ENCODE assay signal across 17 cellular contexts in genomic region chr2:102350118-102350793, GRCh38. TPM values are rescaled to one million over a fixed set of nuclear protein-coding genes. Genes with fewer than 3 reads are reported as not detected.
DNase-seq lines count a peak whose midpoint lies in the region; ATAC-seq, FAIRE-seq and TF ChIP-seq lines count a peak whose summit lies in the region.
"Had no signal": no experiment of that assay in that cellular context is flagged by ENCODE, and none has a peak within 500 bp of the region (broad histone marks: within the 10 kb centered on the region; RNA-seq: fewer than 3 reads in every experiment).

No MANE protein-coding gene starts in this region.

- no peaks in the 10 kb centered on the region; the same call in 1 of the 2 replicates for H3K9me3 ChIP-seq in K562 (replicated peaks; ENCODE audit: control insufficient read depth, insufficient read depth, low read depth, low read length)
- no peaks in the 10 kb centered on the region for H3K9me3 ChIP-seq in upper lobe of right lung
- H3K9me3 ChIP-seq in CD8-positive, alpha-beta memory T cell (ENCODE audit: low read length): no peaks in the 10 kb centered on the region
- H3K9me3 ChIP-seq: HAP-1 had no signal

- ATAC-seq in K562 (peak; percentile 50; the same call in 2 of the 3 replicates), upper lobe of right lung (peak; percentile 43)

- POLR2A ChIA-PET in K562 (lab: Yijun Ruan, JAX): interaction anchor here (0.6 kb wide), 1 partner anchor 1785 kb away, joined by 3 read pairs; no protein-coding TSS in a partner anchor
- POLR2A ChIA-PET in CD8-positive, alpha-beta memory T cell (lab: Charles Lee): interaction anchor here (0.6 kb wide), 1 partner anchor 110 kb away, joined by 11 read pairs; no protein-coding TSS in a partner anchor

- no peak overlapping the region for H3K27ac ChIP-seq in K562 (ENCODE audit: extremely low read depth, low read depth, low read length)
- H3K27ac ChIP-seq in upper lobe of right lung: no peak overlapping the region
- H3K27ac ChIP-seq in CD8-positive, alpha-beta memory T cell (ENCODE audit: low read depth, low read length): no peak overlapping the region
- H3K27ac ChIP-seq: C4-2B had no signal

- TF ChIP-seq POLR2A in K562 (conservative IDR thresholded peaks at IDR 0.05): no peak

- no peaks in the 10 kb centered on the region for H3K36me3 Mint-ChIP-seq in activated naive CD8-positive, alpha-beta T cell
- no peaks in the 10 kb centered on the region for H3K36me3 Mint-ChIP-seq in activated naive CD8-positive, alpha-beta T cell treated with anti-CD3 and anti-CD28 coated beads for 36 hours
- no peaks in the 10 kb centered on the region for H3K36me3 Mint-ChIP-seq in CD8-positive, alpha-beta memory T cell

- peak overlapping the region; percentile 42; the same call in 1 of the 2 replicates for H2AFZ ChIP-seq in K562 (ENCODE audit: low read depth, low read length)

- H3K9me1 ChIP-seq in K562 (ENCODE audit: control insufficient read depth, insufficient read depth, low read length): no peaks in the 10 kb centered on the region

- no peak overlapping the region for H3K4me2 ChIP-seq in K562 (ENCODE audit: insufficient read depth, low read length)

- H3K4me3 ChIP-seq in K562 (no peak overlapping the region), upper lobe of right lung (no peak overlapping the region)
- H3K4me3 ChIP-seq in CD8-positive, alpha-beta memory T cell (ENCODE audit: low read length): no peak overlapping the region
- H3K4me3 ChIP-seq: HAP-1 had no signal

- peak overlapping the region; percentile 8 for H3K27ac Mint-ChIP-seq in activated naive CD8-positive, alpha-beta T cell
- no peak overlapping the region for H3K27ac Mint-ChIP-seq in activated naive CD8-positive, alpha-beta T cell treated with anti-CD3 and anti-CD28 coated beads for 36 hours
- H3K27ac Mint-ChIP-seq in CD8-positive, alpha-beta memory T cell: peak overlapping the region in 1 of 8 donors; percentile 42

- peak; percentile 15 for FAIRE-seq in K562 (lab: Jason Lieb, UNC)
- FAIRE-seq: A204.1 had no signal

- BruUV-seq in K562 (replicated peaks; lab: Mats Ljungman, UMichigan): no TSS peak

- no peaks in the 10 kb centered on the region for H3K27me3 ChIP-seq in K562 (ENCODE audit: control insufficient read depth in 2 of 2, insufficient read depth in 2 of 2, low read length in 2 of 2)
- H3K27me3 ChIP-seq in upper lobe of right lung: no peaks in the 10 kb centered on the region
- H3K27me3 ChIP-seq in CD8-positive, alpha-beta memory T cell (ENCODE audit: insufficient read depth, low read length, poor library complexity, severe bottlenecking): no peaks in the 10 kb centered on the region

- CTCF ChIA-PET in K562 (lab: Yijun Ruan, JAX; ENCODE audit: low intra/inter-chr PET ratio): no interaction called here
- CTCF ChIA-PET in CD8-positive, alpha-beta memory T cell (lab: Charles Lee): interaction anchor here (1.1 to 1.2 kb wide), 2 partner anchors 28 to 110 kb away, joined by 3 to 6 read pairs; no protein-coding TSS in a partner anchor

- H3K27me3 Mint-ChIP-seq in activated naive CD8-positive, alpha-beta T cell: no peaks in the 10 kb centered on the region
- H3K27me3 Mint-ChIP-seq in activated naive CD8-positive, alpha-beta T cell treated with anti-CD3 and anti-CD28 coated beads for 36 hours: no peaks in the 10 kb centered on the region
- peaks cover 2 to 6% of the 10 kb centered on the region in 2 donors for H3K27me3 Mint-ChIP-seq in CD8-positive, alpha-beta memory T cell

- WGBS in K562 (ENCODE audit: insufficient coverage, low coverage, missing lambda C conversion rate): 14% methylated on average over 1 of the region's 1 CpG

- H3K4me1 Mint-ChIP-seq in activated naive CD8-positive, alpha-beta T cell (ENCODE audit: low read depth): peaks cover 4% of the 10 kb centered on the region
- peaks cover 8% of the 10 kb centered on the region for H3K4me1 Mint-ChIP-seq in activated naive CD8-positive, alpha-beta T cell treated with anti-CD3 and anti-CD28 coated beads for 36 hours
- H3K4me1 Mint-ChIP-seq in CD8-positive, alpha-beta memory T cell: peaks cover under 1 to 6% (median 3%) of the 10 kb centered on the region in 3 donors

- intact Hi-C loops in K562 (cut with micrococcal nuclease): no loop called here
- intact Hi-C loops in upper lobe of right lung (cut with DNase I): loop anchor here (10.0 kb wide), 1 partner anchor 105 kb away; no protein-coding TSS in a partner anchor

- no peaks in the 10 kb centered on the region for H4K20me1 ChIP-seq in K562 (replicated peaks; ENCODE audit: control insufficient read depth, insufficient read depth, low read length)

- H3K36me3 ChIP-seq in K562 (ENCODE audit: control insufficient read depth, insufficient read depth, low read length) (no peaks in the 10 kb centered on the region), upper lobe of right lung (no peaks in the 10 kb centered on the region)
- H3K36me3 ChIP-seq in CD8-positive, alpha-beta memory T cell (ENCODE audit: insufficient read depth, low read length): no peaks in the 10 kb centered on the region
- H3K36me3 ChIP-seq: HAP-1 had no signal

- in situ Hi-C loops in K562 (cut with MboI): loop anchor here (5.0 to 10.0 kb wide), 2 partner anchors 108 to 335 kb away; no protein-coding TSS in a partner anchor

- no peaks in the 10 kb centered on the region for H3K9me3 Mint-ChIP-seq in activated naive CD8-positive, alpha-beta T cell (ENCODE audit: low read depth)
- H3K9me3 Mint-ChIP-seq in activated naive CD8-positive, alpha-beta T cell treated with anti-CD3 and anti-CD28 coated beads for 36 hours: no peaks in the 10 kb centered on the region
- no peaks in the 10 kb centered on the region for H3K9me3 Mint-ChIP-seq in CD8-positive, alpha-beta memory T cell

- no peak overlapping the region for H3K9ac ChIP-seq in K562 (ENCODE audit: insufficient read depth in 1 of 2, low read depth in 2 of 2, low read length in 2 of 2)

- no peak overlapping the region for H3K4me3 Mint-ChIP-seq in activated naive CD8-positive, alpha-beta T cell
- no peak overlapping the region for H3K4me3 Mint-ChIP-seq in activated naive CD8-positive, alpha-beta T cell treated with anti-CD3 and anti-CD28 coated beads for 36 hours
- no peak overlapping the region for H3K4me3 Mint-ChIP-seq in CD8-positive, alpha-beta memory T cell

- no peak for TF ChIP-seq EP300 in K562 (IDR thresholded peaks at IDR 0.05; ENCODE audit: low read length)

- no peak for TF ChIP-seq RAD21 in K562 (CRISPR knock-in tag; conservative IDR thresholded peaks at IDR 0.05 in 1 of 2, IDR thresholded peaks at IDR 0.05 in 1 of 2)

- H3K4me1 ChIP-seq in K562 (replicated peaks in 1 of 2; ENCODE audit: control insufficient read depth in 2 of 2, insufficient read depth in 2 of 2, low read length in 2 of 2): peaks cover 0 to under 1% of the 10 kb centered on the region in 2 experiments; a peak in 1 of 5 replicates
- H3K4me1 ChIP-seq in upper lobe of right lung: no peaks in the 10 kb centered on the region
- H3K4me1 ChIP-seq in CD8-positive, alpha-beta memory T cell (ENCODE audit: insufficient read depth, low read length): peaks cover 3% of the 10 kb centered on the region
- H3K4me1 ChIP-seq: HAP-1 had no signal

- no peaks in the 10 kb centered on the region for H3K79me2 ChIP-seq in K562 (ENCODE audit: control insufficient read depth, insufficient read depth, low read length)

- DNase-seq in NCI-H2227 (lab: John Stamatoyannopoulos, UW; ENCODE audit: unreplicated experiment) (peak; percentile 3), NCI-H2227 treated with DMSO at 0.1 percent for 48 hours (lab: John Stamatoyannopoulos, UW) (no peak), K562 (ENCODE audit: extremely low read depth in 1 of 4, low spot score in 3 of 4) (no peak), upper lobe of right lung (no peak), NCI-H1417 treated with DMSO at 0.1 percent for 48 hours (lab: John Stamatoyannopoulos, UW) (no peak)
- no peak for DNase-seq in activated naive CD8-positive, alpha-beta T cell treated with anti-CD3 and anti-CD28 coated beads for 36 hours
- no peak for DNase-seq in CD8-positive, alpha-beta memory T cell
- DNase-seq: COR-L47, NCI-H1436, NCI-H2029 treated with DMSO at 0.1 percent for 48 hours, NCI-H345, NCI-H526 treated with DMSO at 0.1 percent for 48 hours, SHP77 treated with DMSO at 0.1 percent for 48 hours had no signal

- no peak for TF ChIP-seq CTCF in K562 (IDR thresholded peaks at IDR 0.05 in 2 of 3, conservative IDR thresholded peaks at IDR 0.05 in 1 of 3; ENCODE audit: insufficient read depth in 2 of 3, low read depth in 1 of 3, low read length in 3 of 3)
- TF ChIP-seq CTCF in upper lobe of right lung (IDR thresholded peaks at IDR 0.05): no peak

RNA-seq across cellular contexts. Expression of gene IL18R1, which starts 5.3 kb away (rescaled TPM):
- total RNA-seq in activated naive CD8-positive, alpha-beta T cell treated with anti-CD3 and anti-CD28 coated beads for 36 hours: 10 to 100 TPM; 20.6 to 21.8 TPM
- 1.0 and 3.2 TPM in 2 replicates for total RNA-seq in K562 (2011; cell fraction: chromatin; rRNA removed; ENCODE audit: low replicate concordance)
- total RNA-seq in K562 (2011; cell fraction: nucleolus; rRNA removed): 0.39 and 0.83 TPM in 2 replicates
- total RNA-seq in K562 (2011; cell fraction: nucleoplasm; rRNA removed): 0.73 and 1.4 TPM in 2 replicates
- 1.6 and 3.3 TPM in 2 replicates for total RNA-seq in K562 (2014; rRNA removed)
- 4.8 TPM in 2 replicates for total RNA-seq in K562 (2014; rRNA removed; fragmentation: Illumina TruSeq; extraction: Trizol)
- 8.8 and 10.0 TPM in 2 replicates for total RNA-seq in K562 (2015; rRNA removed; fragmentation: Illumina TruSeq; extraction: Trizol)
- 2.5 and 4.5 TPM in 2 replicates for total RNA-seq in K562 (2021)
- 1.1 and 1.9 TPM in 2 replicates for polyA plus RNA-seq in K562 (2011; rRNA removed)
- 0.16 and 0.60 TPM in 2 replicates for polyA plus RNA-seq in K562 (2011; cell fraction: cytosol; rRNA removed)
- polyA plus RNA-seq in K562 (2011; cell fraction: nucleus; rRNA removed): 1.2 and 2.1 TPM in 2 replicates
- polyA plus RNA-seq in K562 (2012): 3.5 and 8.5 TPM in 2 replicates
- polyA plus RNA-seq in K562 (2014; fragmentation: Illumina TruSeq; extraction: Trizol): 2.8 and 3.5 TPM in 2 replicates
- polyA plus RNA-seq in K562 (2014; fragmentation: Nextera tagmentation; extraction: Ambion mirVana): under 1 TPM; 0.55 to 0.81 TPM
- 2.9 and 3.7 TPM in 2 replicates for polyA plus RNA-seq in K562 (2014; rRNA removed)
- 1.5 TPM in 2 replicates for polyA minus RNA-seq in K562 (2011; rRNA and poly(A)+ RNA removed)
- 0.19 TPM in 1 of 2 replicates, not detected in the other for polyA minus RNA-seq in K562 (2011; cell fraction: cytosol; rRNA and poly(A)+ RNA removed)
- polyA minus RNA-seq in K562 (2011; cell fraction: nucleus; rRNA and poly(A)+ RNA removed): 1.5 and 2.2 TPM in 2 replicates
- total RNA-seq in upper lobe of right lung: 26.5 TPM
- 10 to 100 TPM; 17.6 to 17.9 TPM for total RNA-seq in CD8-positive, alpha-beta memory T cell
- 20.6 TPM for polyA plus RNA-seq in CD8-positive, alpha-beta memory T cell

RNA-seq across cellular contexts. Expression of gene IL1RL1, which starts 38.9 kb away (rescaled TPM):
- total RNA-seq in activated naive CD8-positive, alpha-beta T cell treated with anti-CD3 and anti-CD28 coated beads for 36 hours: under 1 TPM; 0.10 to 0.18 TPM
- total RNA-seq in K562 (2011; cell fraction: chromatin; rRNA removed; ENCODE audit: low replicate concordance): 0.18 TPM in 1 of 2 replicates, not detected in the other
- not detected in 2 replicates for total RNA-seq in K562 (2011; cell fraction: nucleolus; rRNA removed)
- not detected in 2 replicates for total RNA-seq in K562 (2011; cell fraction: nucleoplasm; rRNA removed)
- total RNA-seq in K562 (2014; rRNA removed) (0.45 and 0.59 TPM in 2 replicates), K562 (2014; rRNA removed; fragmentation: Illumina TruSeq; extraction: Trizol) (0.73 and 1.0 TPM in 2 replicates), K562 (2015; rRNA removed; fragmentation: Illumina TruSeq; extraction: Trizol) (2.6 and 3.3 TPM in 2 replicates), K562 (2021) (0.44 and 1.0 TPM in 2 replicates), upper lobe of right lung (46.5 TPM)
- polyA plus RNA-seq in K562 (2011; rRNA removed) (0.05 and 0.06 TPM in 2 replicates), K562 (2014; fragmentation: Illumina TruSeq; extraction: Trizol) (0.72 and 1.2 TPM in 2 replicates), K562 (2014; fragmentation: Nextera tagmentation; extraction: Ambion mirVana) (under 1 TPM; 0.42 to 0.59 TPM), K562 (2014; rRNA removed) (0.66 and 0.81 TPM in 2 replicates)
- 0.03 TPM in 1 of 2 replicates, not detected in the other for polyA plus RNA-seq in K562 (2011; cell fraction: cytosol; rRNA removed)
- polyA plus RNA-seq in K562 (2011; cell fraction: nucleus; rRNA removed): 0.27 TPM in 1 of 2 replicates, not detected in the other
- 4.3 and 5.8 TPM in 2 replicates for polyA plus RNA-seq in K562 (2012)
- polyA minus RNA-seq in K562 (2011; rRNA and poly(A)+ RNA removed): 0.18 TPM in 1 of 2 replicates, not detected in the other
- not detected in 2 replicates for polyA minus RNA-seq in K562 (2011; cell fraction: cytosol; rRNA and poly(A)+ RNA removed)
- 0.13 TPM in 1 of 2 replicates, not detected in the other for polyA minus RNA-seq in K562 (2011; cell fraction: nucleus; rRNA and poly(A)+ RNA removed)
- under 1 TPM; 0.22 to 0.35 TPM for total RNA-seq in CD8-positive, alpha-beta memory T cell
- 0.14 TPM for polyA plus RNA-seq in CD8-positive, alpha-beta memory T cell

Comparison
In these comparisons a context has a peak if more than half of its experiments do, and no peak if none do; other contexts are left out.
1. RNA of gene IL1RL1, which starts 38.9 kb away (total RNA-seq): 46.5 TPM in upper lobe of right lung (single experiment); 0.18 to 3.3 TPM in K562, 0.22 to 0.35 TPM in CD8-positive, alpha-beta memory T cell and 0.10 to 0.18 TPM in activated naive CD8-positive, alpha-beta T cell treated with anti-CD3 and anti-CD28 coated beads for 36 hours; every median in the first group is over 10 times any median in the second.